27 cellular contexts compared by ENCODE assay signal in genomic region chr16:8971416-8971815, GRCh38.
"Had no signal": no experiment of that assay in that cellular context is flagged by ENCODE, and none has a peak within 500 bp of the region (broad histone marks: within the 10 kb centered on the region; RNA-seq: fewer than 3 reads in every experiment).

No MANE protein-coding gene starts in this region.

- H3K4me1 ChIP-seq: gastrocnemius medialis, left lung, lower lobe of right lung had no signal

- H3K4me1 Mint-ChIP-seq: naive B cell had no signal

- H3K27me3 ChIP-seq: dorsolateral prefrontal cortex, esophagus squamous epithelium, gastrocnemius medialis, heart right ventricle, left lung had no signal

- H3K4me3 Mint-ChIP-seq: mesothelial cell of epicardium, naive B cell had no signal

- H3K27ac ChIP-seq: coronary artery, dorsolateral prefrontal cortex, epithelial cell of prostate, esophagus squamous epithelium, gastrocnemius medialis, heart right ventricle, left lung, lower lobe of right lung had no signal

- ATAC-seq: esophagus mucosa, gastrocnemius medialis, heart right ventricle, left cardiac atrium, left lung, left ventricle myocardium superior, lower lobe of right lung, mucosa of descending colon had no signal

- H3K27ac Mint-ChIP-seq: mesothelial cell of epicardium, naive B cell had no signal

- H3K36me3 Mint-ChIP-seq: mesothelial cell of epicardium, naive B cell had no signal

- H3K27me3 Mint-ChIP-seq: naive B cell had no signal

- H3K36me3 ChIP-seq: esophagus squamous epithelium, gastrocnemius medialis, heart right ventricle, left lung, lower lobe of right lung had no signal

- FAIRE-seq: colon, islet of Langerhans, keratinocyte had no signal

- H3K9me3 Mint-ChIP-seq: mesothelial cell of epicardium, naive B cell had no signal

- DNase-seq: dermis blood vessel endothelial cell; dorsolateral prefrontal cortex; effector CD4-positive, alpha-beta T cell; effector memory CD4-positive, alpha-beta T cell; erythroblast; esophagus squamous epithelium; foreskin fibroblast; foreskin melanocyte; gastrocnemius medialis; glutamatergic neuron; head of caudate nucleus; heart right ventricle; hippocampal formation; left cardiac atrium; left lung; left ventricle myocardium superior; lower lobe of right lung; mesenchymal stem cell; mucosa of descending colon; naive B cell had no signal

- H3K9me3 ChIP-seq: esophagus squamous epithelium, gastrocnemius medialis, heart right ventricle, left lung, lower lobe of right lung, mucosa of descending colon had no signal

- H3K4me3 ChIP-seq: coronary artery, dorsolateral prefrontal cortex, esophagus squamous epithelium, gastrocnemius medialis, heart right ventricle, left lung, lower lobe of right lung, mucosa of descending colon had no signal
